In the genomic region with DNA sequence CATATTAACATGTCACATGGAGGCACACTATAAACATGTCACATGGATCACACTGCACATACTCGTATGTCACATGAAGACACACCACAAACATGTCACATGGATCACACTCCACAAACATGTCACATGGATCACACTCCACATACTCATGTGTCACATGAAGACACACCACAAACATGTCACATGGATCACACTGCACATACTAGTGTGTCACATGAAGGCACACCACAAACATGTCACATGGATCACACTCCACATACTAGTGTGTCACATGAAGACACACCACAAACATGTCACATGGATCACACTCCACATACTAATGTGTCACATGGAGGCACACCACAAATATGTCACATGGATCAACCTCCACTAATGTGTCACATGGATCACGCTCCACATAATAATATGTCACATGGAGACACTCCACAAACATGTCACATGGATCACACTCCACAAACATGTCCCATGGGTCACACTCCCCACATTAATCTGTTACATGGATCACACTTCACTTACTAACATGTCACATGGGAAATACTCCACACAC, we compare ENCODE assay signal across 18 cellular contexts.
DNase-seq lines count a peak whose midpoint lies in the region; ATAC-seq, FAIRE-seq and TF ChIP-seq lines count a peak whose summit lies in the region.
"Had no signal": no experiment of that assay in that cellular context is flagged by ENCODE, and none has a peak within 500 bp of the region (broad histone marks: within the 10 kb centered on the region; RNA-seq: fewer than 3 reads in every experiment).

No MANE protein-coding gene starts in this region.

- H3K4me1 Mint-ChIP-seq in CD4-positive, alpha-beta T cell (ENCODE audit: low read depth): no peaks in the 10 kb centered on the region

- intact Hi-C loops in CD4-positive, alpha-beta T cell (cut with DNase I, micrococcal nuclease): no loop called here

- ATAC-seq in A549 (no peak), HG03196 (IDR thresholded peaks at IDR 0.05; ENCODE audit: unreplicated experiment) (no peak)
- ATAC-seq in CD4-positive, alpha-beta T cell (ENCODE audit: poor library complexity): no peak
- ATAC-seq: CD8-positive, alpha-beta T cell; HCT116 had no signal

- no peak for DNase-seq in A549 (ENCODE audit: low read depth in 1 of 2, low spot score in 1 of 2)
- DNase-seq in bronchial epithelial cell (ENCODE audit: low read depth): no peak
- no peak for DNase-seq in DMS79 treated with DMSO at 0.1 percent for 48 hours (lab: John Stamatoyannopoulos, UW)
- no peak for DNase-seq in CD4-positive, alpha-beta T cell
- DNase-seq: 8988T; C1 segment of cervical spinal cord; Caco-2; CD8-positive, alpha-beta T cell; DMS153; EL; GF-D8; GM23248; H9; HFFc6 had no signal

- TF ChIP-seq RAD21 in A549 (conservative IDR thresholded peaks at IDR 0.05 in 1 of 2, IDR thresholded peaks at IDR 0.05 in 1 of 2): no peak

- H3K9me3 ChIP-seq in A549 (no peaks in the 10 kb centered on the region), HEK293 (ENCODE audit: control insufficient read depth, insufficient read depth, low read depth, low read length) (no peaks in the 10 kb centered on the region)
- no peaks in the 10 kb centered on the region for H3K9me3 ChIP-seq in CD4-positive, alpha-beta T cell (ENCODE audit: control insufficient read depth, low read length)
- H3K9me3 ChIP-seq: Caco-2 had no signal

- H3K36me3 Mint-ChIP-seq in CD4-positive, alpha-beta T cell (ENCODE audit: low read depth): no peaks in the 10 kb centered on the region
- H3K36me3 Mint-ChIP-seq: CD8-positive, alpha-beta T cell had no signal

- H3K27ac Mint-ChIP-seq in CD4-positive, alpha-beta T cell: no peak overlapping the region
- H3K27ac Mint-ChIP-seq: CD8-positive, alpha-beta T cell; H9; HFFc6 had no signal

- H3K4me3 ChIP-seq in A549 (no peak overlapping the region), HEK293 (ENCODE audit: low read depth, low read length) (no peak overlapping the region), bronchial epithelial cell (ENCODE audit: low read depth, low read length) (no peak overlapping the region)
- H3K4me3 ChIP-seq: GM23248 had no signal

- 0% methylated on average over 2 of the region's 2 CpGs for WGBS in A549 (ENCODE audit: missing lambda C conversion rate)

- H3K36me3 ChIP-seq in HEK293 (ENCODE audit: control insufficient read depth in 2 of 2, insufficient read depth in 1 of 2, low read length in 2 of 2): no peaks in the 10 kb centered on the region
- H3K36me3 ChIP-seq in bronchial epithelial cell (ENCODE audit: control insufficient read depth, insufficient read depth, low read length): no peaks in the 10 kb centered on the region

- H3K4me2 ChIP-seq in A549: no peak overlapping the region

- no peak for TF ChIP-seq POLR2A in A549 (IDR thresholded peaks at IDR 0.05; ENCODE audit: low read length)

- H3K27ac ChIP-seq in A549 (no peak overlapping the region), HEK293 (ENCODE audit: extremely low read depth, low read depth, low read length) (no peak overlapping the region)
- H3K27ac ChIP-seq in CD4-positive, alpha-beta T cell (ENCODE audit: low read depth, low read length): no peak overlapping the region
- H3K27ac ChIP-seq: GM23248 had no signal

- POLR2A ChIA-PET in A549 (lab: Yijun Ruan, JAX): no interaction called here
- POLR2A ChIA-PET in HEK293 (lab: Yijun Ruan, JAX): no interaction called here
- POLR2A ChIA-PET in CD4-positive, alpha-beta T cell (lab: Charles Lee): no interaction called here

- no peak for FAIRE-seq in A549 (lab: Jason Lieb, UNC)
- FAIRE-seq in bronchial epithelial cell (lab: Jason Lieb, UNC): peak; percentile 95
- FAIRE-seq: GM19239 had no signal

- H3K27me3 ChIP-seq in bronchial epithelial cell (ENCODE audit: control insufficient read depth, insufficient read depth, low read length): no peaks in the 10 kb centered on the region
- H3K27me3 ChIP-seq in CD4-positive, alpha-beta T cell (ENCODE audit: control insufficient read depth, insufficient read depth, low read length): no peaks in the 10 kb centered on the region

- H3K4me1 ChIP-seq in A549: no peaks in the 10 kb centered on the region
- H3K4me1 ChIP-seq in HEK293 (ENCODE audit: control insufficient read depth, insufficient read depth, low read length): no peaks in the 10 kb centered on the region
- H3K4me1 ChIP-seq: Caco-2 had no signal

- CTCF ChIA-PET in A549 (lab: Yijun Ruan, JAX) (no interaction called here), HEK293 (lab: Yijun Ruan, JAX) (no interaction called here)
- CTCF ChIA-PET in CD4-positive, alpha-beta T cell (lab: Charles Lee): no interaction called here

- no peaks in the 10 kb centered on the region for H3K9me3 Mint-ChIP-seq in CD4-positive, alpha-beta T cell
- H3K9me3 Mint-ChIP-seq: CD8-positive, alpha-beta T cell had no signal

- TF ChIP-seq EP300 in A549 (IDR thresholded peaks at IDR 0.05): no peak

- no peak for TF ChIP-seq CTCF in A549 (IDR thresholded peaks at IDR 0.05)
- no peak for TF ChIP-seq CTCF in HEK293 (tag by site-specific recombination; IDR thresholded peaks at IDR 0.05)
- TF ChIP-seq CTCF in bronchial epithelial cell (IDR thresholded peaks at IDR 0.05; ENCODE audit: insufficient read depth, low read length, severe bottlenecking): no peak
- no peak for TF ChIP-seq CTCF in CD4-positive, alpha-beta T cell (IDR thresholded peaks at IDR 0.05)

- H3K4me3 Mint-ChIP-seq in CD4-positive, alpha-beta T cell: no peak overlapping the region
- H3K4me3 Mint-ChIP-seq: CD8-positive, alpha-beta T cell; H9; HFFc6 had no signal

- peaks cover 24% of the 10 kb centered on the region for H3K27me3 Mint-ChIP-seq in CD4-positive, alpha-beta T cell

TF ChIP-seq in A549, 52 proteins besides CTCF, POLR2A, EP300 and RAD21:
- TF ChIP-seq, protein P1, sequence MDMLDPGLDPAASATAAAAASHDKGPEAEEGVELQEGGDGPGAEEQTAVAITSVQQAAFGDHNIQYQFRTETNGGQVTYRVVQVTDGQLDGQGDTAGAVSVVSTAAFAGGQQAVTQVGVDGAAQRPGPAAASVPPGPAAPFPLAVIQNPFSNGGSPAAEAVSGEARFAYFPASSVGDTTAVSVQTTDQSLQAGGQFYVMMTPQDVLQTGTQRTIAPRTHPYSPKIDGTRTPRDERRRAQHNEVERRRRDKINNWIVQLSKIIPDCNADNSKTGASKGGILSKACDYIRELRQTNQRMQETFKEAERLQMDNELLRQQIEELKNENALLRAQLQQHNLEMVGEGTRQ (IDR thresholded peaks at IDR 0.05): peak; percentile 24; the same call in 1 of the 2 replicates
- no peak for TF ChIP-seq JUN (IDR thresholded peaks at IDR 0.05)
- TF ChIP-seq, protein P2, sequence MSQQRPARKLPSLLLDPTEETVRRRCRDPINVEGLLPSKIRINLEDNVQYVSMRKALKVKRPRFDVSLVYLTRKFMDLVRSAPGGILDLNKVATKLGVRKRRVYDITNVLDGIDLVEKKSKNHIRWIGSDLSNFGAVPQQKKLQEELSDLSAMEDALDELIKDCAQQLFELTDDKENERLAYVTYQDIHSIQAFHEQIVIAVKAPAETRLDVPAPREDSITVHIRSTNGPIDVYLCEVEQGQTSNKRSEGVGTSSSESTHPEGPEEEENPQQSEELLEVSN (IDR thresholded peaks at IDR 0.05; ENCODE audit: borderline replicate concordance, low read depth): no peak
- TF ChIP-seq, protein P3, sequence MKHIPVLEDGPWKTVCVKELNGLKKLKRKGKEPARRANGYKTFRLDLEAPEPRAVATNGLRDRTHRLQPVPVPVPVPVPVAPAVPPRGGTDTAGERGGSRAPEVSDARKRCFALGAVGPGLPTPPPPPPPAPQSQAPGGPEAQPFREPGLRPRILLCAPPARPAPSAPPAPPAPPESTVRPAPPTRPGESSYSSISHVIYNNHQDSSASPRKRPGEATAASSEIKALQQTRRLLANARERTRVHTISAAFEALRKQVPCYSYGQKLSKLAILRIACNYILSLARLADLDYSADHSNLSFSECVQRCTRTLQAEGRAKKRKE (CRISPR knock-in tag; IDR thresholded peaks at IDR 0.05; ENCODE audit: low read depth): no peak
- TF ChIP-seq HEYL (CRISPR knock-in tag; IDR thresholded peaks at IDR 0.05): no peak

TF ChIP-seq in HEK293, 187 proteins besides CTCF, POLR2A, EP300 and RAD21:
- TF ChIP-seq ZNF701 (tag by site-specific recombination; IDR thresholded peaks at IDR 0.05): no peak
- TF ChIP-seq, protein P4, sequence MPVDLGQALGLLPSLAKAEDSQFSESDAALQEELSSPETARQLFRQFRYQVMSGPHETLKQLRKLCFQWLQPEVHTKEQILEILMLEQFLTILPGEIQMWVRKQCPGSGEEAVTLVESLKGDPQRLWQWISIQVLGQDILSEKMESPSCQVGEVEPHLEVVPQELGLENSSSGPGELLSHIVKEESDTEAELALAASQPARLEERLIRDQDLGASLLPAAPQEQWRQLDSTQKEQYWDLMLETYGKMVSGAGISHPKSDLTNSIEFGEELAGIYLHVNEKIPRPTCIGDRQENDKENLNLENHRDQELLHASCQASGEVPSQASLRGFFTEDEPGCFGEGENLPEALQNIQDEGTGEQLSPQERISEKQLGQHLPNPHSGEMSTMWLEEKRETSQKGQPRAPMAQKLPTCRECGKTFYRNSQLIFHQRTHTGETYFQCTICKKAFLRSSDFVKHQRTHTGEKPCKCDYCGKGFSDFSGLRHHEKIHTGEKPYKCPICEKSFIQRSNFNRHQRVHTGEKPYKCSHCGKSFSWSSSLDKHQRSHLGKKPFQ (tag by site-specific recombination; IDR thresholded peaks at IDR 0.05): peak; percentile 90
TF ChIP-seq in HEK293: peak in this region for 1.
